16 cellular contexts compared by ENCODE assay signal in the genomic region with DNA sequence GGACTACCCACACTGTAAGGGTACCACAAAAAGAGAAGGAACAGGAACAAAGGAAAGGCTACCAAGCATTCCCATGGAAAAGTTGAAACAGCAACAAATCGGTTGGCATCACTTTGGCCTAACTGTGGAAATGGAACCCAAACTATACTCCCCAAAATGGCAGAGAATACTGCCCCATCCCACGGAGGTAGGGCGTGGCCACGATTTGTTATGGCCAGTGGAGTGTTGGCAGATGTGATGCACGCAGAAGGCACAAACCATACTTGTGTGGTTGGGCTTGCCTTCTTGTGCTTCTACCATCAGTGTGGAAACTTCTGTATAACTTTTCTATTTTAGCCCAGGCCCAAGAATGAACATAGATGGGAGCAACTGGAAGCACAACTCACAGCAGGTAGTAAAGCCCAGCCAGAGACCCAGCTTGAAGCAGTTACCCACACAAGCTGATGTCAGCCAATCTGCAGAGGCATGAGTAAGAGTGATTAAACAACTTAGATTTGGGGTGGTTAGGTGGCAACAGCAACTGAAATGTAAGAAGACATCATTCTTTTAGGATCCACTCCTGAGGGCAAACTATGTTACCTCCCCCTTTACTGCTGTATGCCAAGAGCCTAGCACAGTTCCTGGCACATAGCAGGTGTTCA.
"Had no signal": no experiment of that assay in that cellular context is flagged by ENCODE, and none has a peak within 500 bp of the region (broad histone marks: within the 10 kb centered on the region; RNA-seq: fewer than 3 reads in every experiment).

No MANE protein-coding gene starts in this region.

- DNase-seq: activated CD4-positive, alpha-beta T cell treated with anti-CD3 and anti-CD28 coated beads, Interleukin-2, amount 10 ng/mL, durations not matched to agents 24 days and 14 days; activated CD8-positive, alpha-beta memory T cell treated with anti-CD3 and anti-CD28 coated beads, Interleukin-2, amount 50 U/mL, for 48 hours; activated naive CD4-positive, alpha-beta T cell; activated naive CD8-positive, alpha-beta T cell treated with anti-CD3 and anti-CD28 coated beads, Interleukin-2, amount 50 U/mL, for 24 hours; endodermal cell; erythroblast; hippocampal formation; left ventricle myocardium inferior; naive B cell; stimulated activated CD4-positive, alpha-beta T cell treated with anti-CD3 and anti-CD28 coated beads, Interleukin-1b, Interleukin-23, amount 100 ng/mL, for 48 hours; upper lobe of right lung had no signal

- H3K4me1 ChIP-seq: ascending aorta, neural progenitor cell, upper lobe of right lung had no signal

- H3K4me3 Mint-ChIP-seq: activated CD4-positive, alpha-beta T cell treated with anti-CD3 and anti-CD28 coated beads, Interleukin-2, amount 10 ng/mL, durations not matched to agents 24 days and 14 days; activated naive CD8-positive, alpha-beta T cell treated with anti-CD3 and anti-CD28 coated beads, Interleukin-2, amount 50 U/mL, for 24 hours; activated T-helper 1 cell treated with anti-CD3 and anti-CD28 coated beads, Interleukin-12 subunit alpha, Interleukin-12 subunit beta, Interleukin-2, Interleukin-4 antibody, amounts not matched to agents 30 ng/mL and 10 ng/mL and 1 ng/mL, durations not matched to agents 14 hours and 24 hours and 36 hours; endodermal cell; naive B cell; neural progenitor cell had no signal

- H3K9me3 Mint-ChIP-seq: endodermal cell, neural progenitor cell had no signal

- H3K27me3 ChIP-seq: ascending aorta, neural progenitor cell, upper lobe of right lung had no signal

- H3K27me3 Mint-ChIP-seq: activated CD4-positive, alpha-beta T cell treated with anti-CD3 and anti-CD28 coated beads, Interleukin-2, amount 10 ng/mL, durations not matched to agents 24 days and 14 days had no signal

- H2AFZ ChIP-seq: neural progenitor cell had no signal

- H3K27ac ChIP-seq: ascending aorta, left ventricle myocardium inferior, neural progenitor cell, thoracic aorta, upper lobe of right lung had no signal

- H3K9me3 ChIP-seq: left ventricle myocardium inferior, thoracic aorta, upper lobe of right lung had no signal

- H3K27ac Mint-ChIP-seq: activated CD4-positive, alpha-beta T cell treated with anti-CD3 and anti-CD28 coated beads, Interleukin-2, amount 10 ng/mL, durations not matched to agents 24 days and 14 days; activated naive CD8-positive, alpha-beta T cell treated with anti-CD3 and anti-CD28 coated beads, Interleukin-2, amount 50 U/mL, for 24 hours; activated T-helper 1 cell treated with anti-CD3 and anti-CD28 coated beads, Interleukin-12 subunit alpha, Interleukin-12 subunit beta, Interleukin-2, Interleukin-4 antibody, amounts not matched to agents 30 ng/mL and 10 ng/mL and 1 ng/mL, durations not matched to agents 14 hours and 24 hours and 36 hours; endodermal cell; neural progenitor cell had no signal

- ATAC-seq: activated naive CD8-positive, alpha-beta T cell treated with anti-CD3 and anti-CD28 coated beads, Interleukin-2, amount 50 U/mL, for 24 hours; sciatic nerve; upper lobe of right lung had no signal

- H3K4me3 ChIP-seq: ascending aorta, left ventricle myocardium inferior, neural progenitor cell, thoracic aorta, upper lobe of right lung had no signal

- H3K4me1 Mint-ChIP-seq: endodermal cell, neural progenitor cell had no signal

- H3K4me2 ChIP-seq: neural progenitor cell had no signal

- H3K9ac ChIP-seq: neural progenitor cell had no signal
